Comparison of ENCODE assay signal across 8 cellular contexts in the genomic region with DNA sequence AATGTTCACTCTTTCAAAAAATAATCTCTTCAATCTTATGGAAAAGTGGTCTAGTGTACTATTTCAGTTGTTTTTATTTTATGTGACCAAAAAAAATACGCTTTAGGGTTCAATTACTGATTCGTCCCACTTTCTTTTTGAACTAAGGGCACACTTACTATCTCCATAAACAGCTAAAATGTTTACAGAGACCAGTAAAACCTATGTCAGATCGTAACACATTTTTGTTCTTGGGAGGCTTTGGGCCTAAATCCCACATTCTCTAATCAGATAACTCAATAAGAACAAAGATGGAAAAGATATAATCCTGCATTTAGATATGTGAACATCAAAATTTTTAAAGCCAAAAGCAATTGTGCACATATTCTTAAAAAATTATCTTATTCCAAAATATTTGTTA. TPM values are rescaled to one million over a fixed set of nuclear protein-coding genes. Genes with fewer than 3 reads are reported as not detected.
DNase-seq lines count a peak whose midpoint lies in the region; ATAC-seq, FAIRE-seq and TF ChIP-seq lines count a peak whose summit lies in the region.

No MANE protein-coding gene starts in this region.

- no peak overlapping the region for H2BK120ac ChIP-seq in H9 (ENCODE audit: low read depth, low read length, poor library complexity, severe bottlenecking)

- H3K79me2 ChIP-seq in H9 (ENCODE audit: insufficient read depth, low read length) (no peaks in the 10 kb centered on the region; the same call in 1 of the 2 replicates), K562 (ENCODE audit: control insufficient read depth, insufficient read depth, low read length) (peaks cover 59% of the 10 kb centered on the region)

- H3K9me3 ChIP-seq in A673 (ENCODE audit: low read depth, low read length, poor library complexity, severe bottlenecking): peaks cover 7% of the 10 kb centered on the region
- no peaks in the 10 kb centered on the region for H3K9me3 ChIP-seq in H9 (ENCODE audit: control insufficient read depth, low read depth, low read length)
- H3K9me3 ChIP-seq in K562 (replicated peaks; ENCODE audit: control insufficient read depth, insufficient read depth, low read depth, low read length): no peaks in the 10 kb centered on the region

- no peak overlapping the region for H3T11ph ChIP-seq in H9 (ENCODE audit: low read length)

- peaks cover 2% of the 10 kb centered on the region for H3K23me2 ChIP-seq in H9 (ENCODE audit: insufficient read length, low read depth, low read length, poor library complexity, severe bottlenecking)

- no peak overlapping the region; a peak in 1 of 7 replicates for H3K27ac Mint-ChIP-seq in H9
- H3K27ac Mint-ChIP-seq in mesothelial cell of epicardium: peak overlapping the region; percentile 96
- no peak overlapping the region for H3K27ac Mint-ChIP-seq in effector memory CD8-positive, alpha-beta T cell

- H3K14ac ChIP-seq in H9 (ENCODE audit: insufficient read depth, low read length): no peak overlapping the region

- TF ChIP-seq POLR2A in K562 (conservative IDR thresholded peaks at IDR 0.05): no peak

- no peak for TF ChIP-seq RAD21 in K562 (CRISPR knock-in tag; conservative IDR thresholded peaks at IDR 0.05 in 1 of 2, IDR thresholded peaks at IDR 0.05 in 1 of 2)

- H3K36me3 Mint-ChIP-seq in H9 (ENCODE audit: insufficient read depth in 1 of 3, low read depth in 3 of 3): peaks cover 0 to 7% (median 2%) of the 10 kb centered on the region in 3 experiments; a peak in 3 of 7 replicates
- peaks cover 22% of the 10 kb centered on the region for H3K36me3 Mint-ChIP-seq in mesothelial cell of epicardium
- H3K36me3 Mint-ChIP-seq in effector memory CD8-positive, alpha-beta T cell (ENCODE audit: insufficient read depth): peaks cover 9% of the 10 kb centered on the region

- H2BK20ac ChIP-seq in H9 (ENCODE audit: low read depth, low read length, poor library complexity, severe bottlenecking): no peak overlapping the region

- intact Hi-C loops in A673 (cut with micrococcal nuclease; ENCODE audit: unreplicated experiment): loop anchor here (10.0 kb wide), 1 partner anchor 628 kb away; no protein-coding TSS in a partner anchor
- intact Hi-C loops in K562 (cut with micrococcal nuclease): loop anchor here (10.0 kb wide), 3 partner anchors 418 to 628 kb away; partner anchors contain the start of gene ITGB1

- H4K20me1 ChIP-seq in H9 (ENCODE audit: control insufficient read depth, insufficient read depth, insufficient read length) (no peaks in the 10 kb centered on the region), K562 (replicated peaks; ENCODE audit: control insufficient read depth, insufficient read depth, low read length) (no peaks in the 10 kb centered on the region)

- BruUV-seq in A673 (replicated peaks; lab: Mats Ljungman, UMichigan): no TSS peak
- BruUV-seq in K562 (replicated peaks; lab: Mats Ljungman, UMichigan): no TSS peak

- DNase-seq in A673 (ENCODE audit: low spot score) (no peak), H9 (no peak), K562 (ENCODE audit: extremely low read depth in 1 of 4, low spot score in 3 of 4) (no peak), mesothelial cell of epicardium (ENCODE audit: low spot score in 2 of 2, unreplicated experiment in 2 of 2) (no peak), NCI-H2196 (lab: John Stamatoyannopoulos, UW; ENCODE audit: unreplicated experiment) (no peak), NCI-H1694 (lab: John Stamatoyannopoulos, UW) (no peak)
- DNase-seq in effector memory CD8-positive, alpha-beta T cell: no peak

- H3K4me1 Mint-ChIP-seq in H9 (peaks cover 2 to 5% of the 10 kb centered on the region in 2 experiments; a peak in 1 of 4 replicates), mesothelial cell of epicardium (peaks cover 7% of the 10 kb centered on the region)
- peaks cover 16 to 38% of the 10 kb centered on the region in 2 donors for H3K4me1 Mint-ChIP-seq in effector memory CD8-positive, alpha-beta T cell (ENCODE audit: low read depth in 2 of 2)

- TF ChIP-seq CTCF in A673 (conservative IDR thresholded peaks at IDR 0.05; ENCODE audit: low read depth, low read length) (no peak), H9 (conservative IDR thresholded peaks at IDR 0.05) (no peak), K562 (IDR thresholded peaks at IDR 0.05 in 2 of 3, conservative IDR thresholded peaks at IDR 0.05 in 1 of 3; ENCODE audit: insufficient read depth in 2 of 3, low read depth in 1 of 3, low read length in 3 of 3) (no peak), mesothelial cell of epicardium (IDR thresholded peaks at IDR 0.05; ENCODE audit: unreplicated experiment) (no peak)

- H3K4ac ChIP-seq in H9 (ENCODE audit: low read depth, low read length): no peak overlapping the region

- no peaks in the 10 kb centered on the region for H3K9me1 ChIP-seq in K562 (ENCODE audit: control insufficient read depth, insufficient read depth, low read length)

- no peak for TF ChIP-seq EP300 in K562 (IDR thresholded peaks at IDR 0.05; ENCODE audit: low read length)

- H3K4me3 Mint-ChIP-seq in H9 (peak overlapping the region in 1 of 2 experiments; percentile 79; a peak in 4 of 5 replicates), mesothelial cell of epicardium (no peak overlapping the region)
- no peak overlapping the region for H3K4me3 Mint-ChIP-seq in effector memory CD8-positive, alpha-beta T cell

- H2BK15ac ChIP-seq in H9 (ENCODE audit: low read depth, low read length): no peak overlapping the region

- H3K79me1 ChIP-seq in H9 (ENCODE audit: insufficient read depth, low read depth, low read length, poor library complexity, severe bottlenecking): peaks cover 3% of the 10 kb centered on the region

- ATAC-seq in K562 (no peak), HG03097 (IDR thresholded peaks at IDR 0.05; ENCODE audit: low FRiP score, unreplicated experiment) (no peak)
- ATAC-seq in effector memory CD8-positive, alpha-beta T cell (replicated peaks): no peak

- H3K4me1 ChIP-seq in A673 (ENCODE audit: insufficient read depth, low read length, poor library complexity, severe bottlenecking): peaks cover 20% of the 10 kb centered on the region
- H3K4me1 ChIP-seq in H9 (ENCODE audit: insufficient read depth, low read length): peaks cover 2% of the 10 kb centered on the region; the same call in 1 of the 2 replicates
- peaks cover 4 to 9% of the 10 kb centered on the region in 2 experiments; a peak in 3 of 5 replicates for H3K4me1 ChIP-seq in K562 (replicated peaks in 1 of 2; ENCODE audit: control insufficient read depth in 2 of 2, insufficient read depth in 2 of 2, low read length in 2 of 2)

- H3K4me2 ChIP-seq in H9 (ENCODE audit: insufficient read depth, insufficient read length, low read length) (peak overlapping the region; percentile 88), K562 (ENCODE audit: insufficient read depth, low read length) (peak overlapping the region; percentile 64)

- no peak overlapping the region for H3K18ac ChIP-seq in H9 (ENCODE audit: insufficient read length, low read depth, low read length)

- H3K4me3 ChIP-seq in A673 (ENCODE audit: low read depth, low read length, poor library complexity, severe bottlenecking) (peak overlapping the region; percentile 76), K562 (peak overlapping the region; percentile 63)

- H3K27me3 Mint-ChIP-seq in H9 (ENCODE audit: low read depth) (no peaks in the 10 kb centered on the region), mesothelial cell of epicardium (ENCODE audit: low read depth) (no peaks in the 10 kb centered on the region)
- no peaks in the 10 kb centered on the region for H3K27me3 Mint-ChIP-seq in effector memory CD8-positive, alpha-beta T cell

- H2AK5ac ChIP-seq in H9 (ENCODE audit: insufficient read length, low read length): no peak overlapping the region

- no peak overlapping the region for H3K56ac ChIP-seq in H9 (ENCODE audit: insufficient read length, low read depth, low read length)

- H4K91ac ChIP-seq in H9 (ENCODE audit: insufficient read length, low read depth, low read length): no peak overlapping the region

- CTCF ChIA-PET in A673 (lab: Charles Lee) (no interaction called here), K562 (lab: Yijun Ruan, JAX; ENCODE audit: low intra/inter-chr PET ratio) (no interaction called here)

- POLR2A ChIA-PET in A673 (lab: Charles Lee; ENCODE audit: low non-redundant PET) (no interaction called here), K562 (lab: Yijun Ruan, JAX) (no interaction called here)

- H2BK5ac ChIP-seq in H9 (ENCODE audit: insufficient read length, low read length): no peak overlapping the region

- H2AFZ ChIP-seq in H9 (ENCODE audit: low read length): no peak overlapping the region
- peak overlapping the region; percentile 25; the same call in 1 of the 2 replicates for H2AFZ ChIP-seq in K562 (ENCODE audit: low read depth, low read length)

- no peaks in the 10 kb centered on the region for H3K27me3 ChIP-seq in A673 (replicated peaks; ENCODE audit: insufficient read depth, low read depth, low read length, poor library complexity)
- no peaks in the 10 kb centered on the region for H3K27me3 ChIP-seq in H9 (ENCODE audit: insufficient read depth, low read length)
- H3K27me3 ChIP-seq in K562 (ENCODE audit: control insufficient read depth in 2 of 2, insufficient read depth in 2 of 2, low read length in 2 of 2): no peaks in the 10 kb centered on the region

- FAIRE-seq in K562 (lab: Jason Lieb, UNC): no peak

- no peak overlapping the region for H3K23ac ChIP-seq in H9 (ENCODE audit: insufficient read length, low read depth, low read length)

- peak overlapping the region; percentile 4 for H3K9ac ChIP-seq in H9 (ENCODE audit: extremely low read depth, insufficient read length, low read length)
- H3K9ac ChIP-seq in K562 (ENCODE audit: insufficient read depth in 1 of 2, low read depth in 2 of 2, low read length in 2 of 2): peak overlapping the region in 1 of 2 experiments; percentile 90; a peak in 3 of 4 replicates

- H4K8ac ChIP-seq in H9 (replicated peaks; ENCODE audit: insufficient read length, low read depth, low read length): no peak overlapping the region

- H3K36me3 ChIP-seq in A673 (ENCODE audit: insufficient read depth, low read length, poor library complexity, severe bottlenecking): peaks cover 42% of the 10 kb centered on the region
- no peaks in the 10 kb centered on the region for H3K36me3 ChIP-seq in K562 (ENCODE audit: control insufficient read depth, insufficient read depth, low read length)

- H3K27ac ChIP-seq in A673 (ENCODE audit: low read depth, low read length, poor library complexity, severe bottlenecking) (peak overlapping the region; percentile 98), H9 (ENCODE audit: insufficient read length, low read depth, low read length) (no peak overlapping the region), K562 (ENCODE audit: extremely low read depth, low read depth, low read length) (peak overlapping the region; percentile 96; the same call in 2 of the 3 replicates)

- no CpG with 5 or more reads among the region's 3 CpGs for WGBS in H9 (ENCODE audit: extremely low coverage, insufficient read length, low lambda C conversion rate)
- 0% methylated on average over 3 of the region's 3 CpGs for WGBS in K562 (ENCODE audit: insufficient coverage, low coverage, missing lambda C conversion rate)

- H2BK12ac ChIP-seq in H9 (ENCODE audit: insufficient read length, low read depth, low read length): no peak overlapping the region

- H3K9me3 Mint-ChIP-seq in H9 (no peaks in the 10 kb centered on the region), mesothelial cell of epicardium (peaks cover 18% of the 10 kb centered on the region)
- no peaks in the 10 kb centered on the region for H3K9me3 Mint-ChIP-seq in effector memory CD8-positive, alpha-beta T cell

- in situ Hi-C loops in K562 (cut with MboI): no loop called here

- H4K5ac ChIP-seq in H9 (ENCODE audit: insufficient read length, low read depth, low read length): no peak overlapping the region

RNA-seq across cellular contexts. Expression of gene EPC1, which starts 29.8 kb away (rescaled TPM):
- total RNA-seq in A673 (2021): 75.7 and 75.8 TPM in 2 replicates
- total RNA-seq in H9 (2021): 32.5 and 33.5 TPM in 2 replicates
- total RNA-seq in K562 (2011; cell fraction: chromatin; rRNA removed; ENCODE audit: low replicate concordance): 60.0 and 102 TPM in 2 replicates
- total RNA-seq in K562 (2011; cell fraction: nucleolus; rRNA removed): 40.2 and 50.7 TPM in 2 replicates
- 70.0 and 75.9 TPM in 2 replicates for total RNA-seq in K562 (2011; cell fraction: nucleoplasm; rRNA removed)
- 16.1 and 27.6 TPM in 2 replicates for total RNA-seq in K562 (2014; rRNA removed)
- total RNA-seq in K562 (2014; rRNA removed; fragmentation: Illumina TruSeq; extraction: Trizol): 14.1 and 15.9 TPM in 2 replicates
- total RNA-seq in K562 (2015; rRNA removed; fragmentation: Illumina TruSeq; extraction: Trizol): 15.6 and 18.7 TPM in 2 replicates
- 21.3 and 25.7 TPM in 2 replicates for total RNA-seq in K562 (2021)
- 43.6 and 48.7 TPM in 2 replicates for polyA plus RNA-seq in K562 (2011; rRNA removed)
- 30.4 and 33.0 TPM in 2 replicates for polyA plus RNA-seq in K562 (2011; cell fraction: cytosol; rRNA removed)
- 81.3 and 107 TPM in 2 replicates for polyA plus RNA-seq in K562 (2011; cell fraction: nucleus; rRNA removed)
- 15.3 and 19.4 TPM in 2 replicates for polyA plus RNA-seq in K562 (2012)
- 21.6 and 24.2 TPM in 2 replicates for polyA plus RNA-seq in K562 (2014; fragmentation: Illumina TruSeq; extraction: Trizol)
- polyA plus RNA-seq in K562 (2014; fragmentation: Nextera tagmentation; extraction: Ambion mirVana): 1 to 10 TPM; 7.0 to 7.2 TPM
- polyA plus RNA-seq in K562 (2014; rRNA removed): 29.8 and 32.1 TPM in 2 replicates
- polyA minus RNA-seq in K562 (2011; rRNA and poly(A)+ RNA removed): 77.5 and 80.6 TPM in 2 replicates
- polyA minus RNA-seq in K562 (2011; cell fraction: cytosol; rRNA and poly(A)+ RNA removed): 15.9 and 21.8 TPM in 2 replicates
- polyA minus RNA-seq in K562 (2011; cell fraction: nucleus; rRNA and poly(A)+ RNA removed): 36.1 and 82.8 TPM in 2 replicates
- total RNA-seq in mesothelial cell of epicardium: 55.7 to 62.7 TPM (median 57.8 TPM) in 3 replicates
